Comparison of ENCODE assay signal across 22 cellular contexts in genomic region chr21:14493731-14494130, GRCh38. TPM values are rescaled to one million over a fixed set of nuclear protein-coding genes. Genes with fewer than 3 reads are reported as not detected.
DNase-seq lines count a peak whose midpoint lies in the region; ATAC-seq and TF ChIP-seq lines count a peak whose summit lies in the region.
"Had no signal": no experiment of that assay in that cellular context is flagged by ENCODE, and none has a peak within 500 bp of the region (broad histone marks: within the 10 kb centered on the region; RNA-seq: fewer than 3 reads in every experiment).

No MANE protein-coding gene starts in this region.

- peaks cover 47% of the 10 kb centered on the region for H3K36me3 Mint-ChIP-seq in natural killer cell treated with Interleukin-12 subunit alpha and Interleukin-12 subunit beta and Interleukin-15 and Interleukin-18, amount 100 ng/mL, for 72 hours
- peaks cover 21% of the 10 kb centered on the region for H3K36me3 Mint-ChIP-seq in natural killer cell
- H3K36me3 Mint-ChIP-seq in activated T-helper 17 cell treated with anti-CD3 and anti-CD28 coated beads, Interleukin-2, amount 50 U/mL, for 72 hours (ENCODE audit: low read depth) = peaks cover 93% of the 10 kb centered on the region

- H3K9me3 Mint-ChIP-seq in natural killer cell treated with Interleukin-12 subunit alpha and Interleukin-12 subunit beta and Interleukin-15 and Interleukin-18, amount 100 ng/mL, for 72 hours = no peaks in the 10 kb centered on the region
- H3K9me3 Mint-ChIP-seq in natural killer cell = peaks cover 0 to 3% of the 10 kb centered on the region in 2 donors
- no peaks in the 10 kb centered on the region for H3K9me3 Mint-ChIP-seq in activated T-helper 17 cell treated with anti-CD3 and anti-CD28 coated beads, Interleukin-2, amount 50 U/mL, for 72 hours

- no peaks in the 10 kb centered on the region for H3K27me3 Mint-ChIP-seq in natural killer cell treated with Interleukin-12 subunit alpha and Interleukin-12 subunit beta and Interleukin-15 and Interleukin-18, amount 100 ng/mL, for 72 hours
- no peaks in the 10 kb centered on the region for H3K27me3 Mint-ChIP-seq in natural killer cell (ENCODE audit: low read depth in 2 of 2)
- no peaks in the 10 kb centered on the region for H3K27me3 Mint-ChIP-seq in activated T-helper 17 cell treated with anti-CD3 and anti-CD28 coated beads, Interleukin-2, amount 50 U/mL, for 72 hours

- peak overlapping the region; percentile 13 to 28 for H3K27ac Mint-ChIP-seq in natural killer cell treated with Interleukin-12 subunit alpha and Interleukin-12 subunit beta and Interleukin-15 and Interleukin-18, amount 100 ng/mL, for 72 hours
- H3K27ac Mint-ChIP-seq in natural killer cell = no peak overlapping the region
- peak overlapping the region; percentile 9 for H3K27ac Mint-ChIP-seq in activated T-helper 17 cell treated with anti-CD3 and anti-CD28 coated beads, Interleukin-2, amount 50 U/mL, for 72 hours
- H3K27ac Mint-ChIP-seq: HFFc6 had no signal

- no peak for DNase-seq in natural killer cell treated with Interleukin-12 subunit alpha and Interleukin-12 subunit beta and Interleukin-15 and Interleukin-18, amount 100 ng/mL, for 72 hours (ENCODE audit: low spot score)
- DNase-seq in natural killer cell (no peak), islet precursor cell (peak; percentile 61), HT-29 (ENCODE audit: low spot score) (no peak), caudate nucleus (lab: John Stamatoyannopoulos, UW) (no peak)
- DNase-seq: C1 segment of cervical spinal cord, DMS79 treated with DMSO at 0.1 percent for 48 hours, H7, HFFc6, KG1, NCI-H1105 treated with DMSO at 0.1 percent for 48 hours, NCI-H1694, NCI-H2227 treated with DMSO at 0.1 percent for 48 hours, NCI-H524, NCI-H82, PC-9, SIG-M5 had no signal

- no peak overlapping the region for H3K27ac ChIP-seq in caudate nucleus (ENCODE audit: low read depth, low read length)
- H3K27ac ChIP-seq: PC-9, RWPE1 had no signal

- no peak overlapping the region for H3K4me3 Mint-ChIP-seq in natural killer cell treated with Interleukin-12 subunit alpha and Interleukin-12 subunit beta and Interleukin-15 and Interleukin-18, amount 100 ng/mL, for 72 hours
- H3K4me3 Mint-ChIP-seq in natural killer cell = no peak overlapping the region
- H3K4me3 Mint-ChIP-seq in activated T-helper 17 cell treated with anti-CD3 and anti-CD28 coated beads, Interleukin-2, amount 50 U/mL, for 72 hours = no peak overlapping the region
- H3K4me3 Mint-ChIP-seq: HFFc6 had no signal

- intact Hi-C loops in natural killer cell (cut with micrococcal nuclease) = no loop called here

- H3K4me1 Mint-ChIP-seq in natural killer cell treated with Interleukin-12 subunit alpha and Interleukin-12 subunit beta and Interleukin-15 and Interleukin-18, amount 100 ng/mL, for 72 hours (ENCODE audit: low read depth in 2 of 2) = peaks cover 28 to 29% of the 10 kb centered on the region in 2 donors
- no peaks in the 10 kb centered on the region for H3K4me1 Mint-ChIP-seq in natural killer cell
- peaks cover 14% of the 10 kb centered on the region for H3K4me1 Mint-ChIP-seq in activated T-helper 17 cell treated with anti-CD3 and anti-CD28 coated beads, Interleukin-2, amount 50 U/mL, for 72 hours

- no peak for TF ChIP-seq CTCF in natural killer cell (IDR thresholded peaks at IDR 0.05)

- ATAC-seq in natural killer cell treated with Interleukin-12 subunit alpha and Interleukin-12 subunit beta and Interleukin-15 and Interleukin-18, amount 100 ng/mL, for 72 hours = no peak
- ATAC-seq in natural killer cell (no peak), GM19023 (IDR thresholded peaks at IDR 0.05; ENCODE audit: unreplicated experiment) (no peak)
- ATAC-seq in activated T-helper 17 cell treated with anti-CD3 and anti-CD28 coated beads, Interleukin-2, amount 50 U/mL, for 72 hours (replicated peaks) = no peak
- ATAC-seq: HepG2 had no signal

RNA-seq across cellular contexts. Expression of gene SAMSN1, which starts 52.4 kb away (rescaled TPM):
- total RNA-seq in natural killer cell treated with Interleukin-12 subunit alpha and Interleukin-12 subunit beta and Interleukin-15 and Interleukin-18, amount 100 ng/mL, for 72 hours = 100 to 1,000 TPM; 158 to 383 TPM
- 100 to 1,000 TPM in 1 of 3 donors, 10 to 100 TPM in 2; 17.7 to 101 (median 18.2) TPM for total RNA-seq in natural killer cell
- 10 to 100 TPM; 76.9 to 93.3 TPM for total RNA-seq in activated T-helper 17 cell treated with anti-CD3 and anti-CD28 coated beads, Interleukin-2, amount 50 U/mL, for 72 hours
- 0.08 TPM in 1 of 2 replicates, not detected in the other for total RNA-seq in HT-29 (2014; rRNA removed; shearing (Covaris generic))
- total RNA-seq: G401, HepG2, HFFc6 had no signal

Comparison
In these comparisons a context has a peak if more than half of its experiments do, and no peak if none do; other contexts are left out.
1. H3K27ac Mint-ChIP-seq: peak in natural killer cell treated with Interleukin-12 subunit alpha and Interleukin-12 subunit beta and Interleukin-15 and Interleukin-18, amount 100 ng/mL, for 72 hours (2 of 2) and activated T-helper 17 cell treated with anti-CD3 and anti-CD28 coated beads, Interleukin-2, amount 50 U/mL, for 72 hours (single experiment); none in natural killer cell (0 of 2).
2. RNA of gene SAMSN1, which starts 52.4 kb away (total RNA-seq): 158 to 383 TPM in natural killer cell treated with Interleukin-12 subunit alpha and Interleukin-12 subunit beta and Interleukin-15 and Interleukin-18, amount 100 ng/mL, for 72 hours, 76.9 to 93.3 TPM in activated T-helper 17 cell treated with anti-CD3 and anti-CD28 coated beads, Interleukin-2, amount 50 U/mL, for 72 hours and 17.7 to 101 TPM in natural killer cell; 0.08 TPM in HT-29; every median in the first group is over 10 times any median in the second.